Comparison of ENCODE assay signal across 14 cellular contexts in the genomic region with DNA sequence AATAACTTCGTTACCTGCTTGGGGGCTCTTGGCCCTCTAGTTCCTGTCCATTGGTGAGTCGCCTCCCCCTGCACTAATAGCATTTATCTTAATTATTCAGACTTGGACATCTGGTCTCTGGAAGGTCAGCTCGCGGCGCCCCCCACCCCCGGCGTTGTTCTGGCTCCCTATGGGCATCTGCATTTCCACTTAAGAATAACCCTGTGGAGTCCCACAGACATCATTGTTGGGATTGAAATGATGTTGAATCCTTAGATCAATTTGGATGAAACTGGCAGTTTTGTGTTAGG.
DNase-seq lines count a peak whose midpoint lies in the region; ATAC-seq, FAIRE-seq and TF ChIP-seq lines count a peak whose summit lies in the region.
"Had no signal": no experiment of that assay in that cellular context is flagged by ENCODE, and none has a peak within 500 bp of the region (broad histone marks: within the 10 kb centered on the region; RNA-seq: fewer than 3 reads in every experiment).

No MANE protein-coding gene starts in this region.

- no peaks in the 10 kb centered on the region for H3K36me3 Mint-ChIP-seq in progenitor cell of endocrine pancreas (ENCODE audit: insufficient read depth)
- H3K36me3 Mint-ChIP-seq in activated naive CD4-positive, alpha-beta T cell treated with anti-CD3 and anti-CD28 coated beads, Interleukin-2, amount 50 U/mL, for 72 hours: no peaks in the 10 kb centered on the region

- TF ChIP-seq RAD21 in H1 (IDR thresholded peaks at IDR 0.05 in 1 of 2, conservative IDR thresholded peaks at IDR 0.05 in 1 of 2; ENCODE audit: low read depth in 2 of 2, low read length in 2 of 2): no peak

- H3K36me3 ChIP-seq in A673 (ENCODE audit: insufficient read depth, low read length, poor library complexity, severe bottlenecking) (no peaks in the 10 kb centered on the region), H1 (ENCODE audit: control insufficient read depth in 2 of 4, insufficient read depth in 4 of 4, low read length in 3 of 4) (no peaks in the 10 kb centered on the region)
- H3K36me3 ChIP-seq: BLaER1 treated with 17β-estradiol and CSF1 and Interleukin-3, amounts not matched to agents 10 nM and 100 nM had no signal

- intact Hi-C loops in A673 (cut with micrococcal nuclease; ENCODE audit: unreplicated experiment): no loop called here

- H3K27ac ChIP-seq in A673 (ENCODE audit: low read depth, low read length, poor library complexity, severe bottlenecking): peak overlapping the region; percentile 40
- no peak overlapping the region for H3K27ac ChIP-seq in H1 (ENCODE audit: low read depth, low read length)
- H3K27ac ChIP-seq: BLaER1 treated with 17β-estradiol and CSF1 and Interleukin-3, amounts not matched to agents 10 nM and 100 nM; PC-9 had no signal

- H3K27me3 ChIP-seq in A673 (replicated peaks; ENCODE audit: insufficient read depth, low read depth, low read length, poor library complexity) (no peaks in the 10 kb centered on the region), H1 (replicated peaks in 1 of 4; ENCODE audit: control insufficient read depth in 3 of 4, extremely low read depth in 1 of 4, insufficient read depth in 3 of 4, low read length in 3 of 4) (no peaks in the 10 kb centered on the region; a peak in 2 of 7 replicates)
- H3K27me3 ChIP-seq: BLaER1 treated with 17β-estradiol and CSF1 and Interleukin-3, amounts not matched to agents 10 nM and 100 nM had no signal

- no peaks in the 10 kb centered on the region for H3K79me2 ChIP-seq in H1 (ENCODE audit: control insufficient read depth in 1 of 2, insufficient read depth in 2 of 2, low read length in 2 of 2)

- peak overlapping the region; percentile 68; the same call in 1 of the 2 replicates for H2BK12ac ChIP-seq in H1 (ENCODE audit: low read depth, low read length)

- no peak overlapping the region for H3K4me3 Mint-ChIP-seq in progenitor cell of endocrine pancreas (ENCODE audit: low read depth)

- no peak overlapping the region for H3K18ac ChIP-seq in H1 (ENCODE audit: extremely low read depth, low read length)

- no peak for TF ChIP-seq POLR2A in H1 (IDR thresholded peaks at IDR 0.05; ENCODE audit: control extremely low read depth in 1 of 2, low read depth in 2 of 2, low read length in 2 of 2)

- no peak overlapping the region for H3K4me2 ChIP-seq in H1 (ENCODE audit: insufficient read depth in 1 of 2, low read depth in 2 of 2, low read length in 2 of 2)
- H3K4me2 ChIP-seq: PC-9 had no signal

- no peaks in the 10 kb centered on the region for H3K79me1 ChIP-seq in H1 (ENCODE audit: low read depth, low read length)

- peak overlapping the region; percentile 29 for H3K27ac Mint-ChIP-seq in progenitor cell of endocrine pancreas
- peak overlapping the region in 1 of 2 donors; percentile 45 for H3K27ac Mint-ChIP-seq in activated naive CD4-positive, alpha-beta T cell treated with anti-CD3 and anti-CD28 coated beads, Interleukin-2, amount 50 U/mL, for 72 hours

- no peak overlapping the region for H3K4me3 ChIP-seq in A673 (ENCODE audit: low read depth, low read length, poor library complexity, severe bottlenecking)
- H3K4me3 ChIP-seq in H1 (ENCODE audit: extremely low read depth in 1 of 4, insufficient read depth in 2 of 4, low read depth in 3 of 4, low read length in 4 of 4): no peak overlapping the region
- H3K4me3 ChIP-seq: BLaER1 treated with 17β-estradiol and CSF1 and Interleukin-3, amounts not matched to agents 10 nM and 100 nM; PC-9 had no signal

- H3K23ac ChIP-seq in H1 (ENCODE audit: insufficient read length): no peak overlapping the region

- H2AFZ ChIP-seq in H1 (ENCODE audit: low read length): no peak overlapping the region
- H2AFZ ChIP-seq: PC-9 had no signal

- TF ChIP-seq EP300 in H1 (IDR thresholded peaks at IDR 0.05; ENCODE audit: borderline replicate concordance in 1 of 2, low read depth in 2 of 2, low read length in 2 of 2): no peak

- no peak overlapping the region for H3K14ac ChIP-seq in H1 (ENCODE audit: insufficient read length)

- H3K9me3 ChIP-seq in A673 (ENCODE audit: low read depth, low read length, poor library complexity, severe bottlenecking) (no peaks in the 10 kb centered on the region), H1 (ENCODE audit: insufficient read depth in 2 of 2, low read depth in 1 of 2, low read length in 1 of 2) (no peaks in the 10 kb centered on the region)

- H3K4me1 Mint-ChIP-seq in progenitor cell of endocrine pancreas (ENCODE audit: low read depth): no peaks in the 10 kb centered on the region

- no peak overlapping the region for H4K91ac ChIP-seq in H1 (replicated peaks; ENCODE audit: insufficient read length, low read length)

- H3K9ac ChIP-seq in H1 (replicated peaks in 1 of 4; ENCODE audit: extremely low read depth in 1 of 4, low read depth in 3 of 4, low read length in 3 of 4): no peak overlapping the region
- H3K9ac ChIP-seq: BLaER1 treated with 17β-estradiol and CSF1 and Interleukin-3, amounts not matched to agents 10 nM and 100 nM had no signal

- POLR2A ChIA-PET in A673 (lab: Charles Lee; ENCODE audit: low non-redundant PET): no interaction called here
- POLR2A ChIA-PET in H1 (lab: Charles Lee; ENCODE audit: partially characterized antibody): no interaction called here

- H3K23me2 ChIP-seq in H1 (ENCODE audit: low read depth, low read length): no peaks in the 10 kb centered on the region

- H3K56ac ChIP-seq in H1 (replicated peaks; ENCODE audit: insufficient read length, low read depth, low read length): no peak overlapping the region

- H4K5ac ChIP-seq in H1 (ENCODE audit: insufficient read length, low read depth, low read length): no peak overlapping the region

- DNase-seq in A673 (ENCODE audit: low spot score) (no peak), D341Med (ENCODE audit: low spot score) (peak; percentile 3), H1 (ENCODE audit: low read depth in 1 of 2, low spot score in 2 of 2) (no peak), progenitor cell of endocrine pancreas (ENCODE audit: low spot score, unreplicated experiment) (peak; percentile 2), NCI-H510A (lab: John Stamatoyannopoulos, UW) (no peak)
- no peak for DNase-seq in activated naive CD4-positive, alpha-beta T cell treated with anti-CD3 and anti-CD28 coated beads, Interleukin-2, amount 50 U/mL, for 72 hours (ENCODE audit: low spot score in 2 of 2)
- no peak for DNase-seq in activated naive CD4-positive, alpha-beta T cell treated with anti-CD3 and anti-CD28 coated beads, Interleukin-2, amount 50 U/mL, for 16 hours
- DNase-seq: COR-L47, NCI-H1436 treated with DMSO at 0.1 percent for 48 hours, NCI-H226, PC-9 had no signal

- WGBS in H1 (ENCODE audit: extremely low coverage in 1 of 2, insufficient coverage in 1 of 2, insufficient read length in 1 of 2, insufficient replicate concordance in 2 of 2, low coverage in 1 of 2, low lambda C conversion rate in 2 of 2, missing lambda C conversion rate in 1 of 2), 2 experiments: 88% methylated on average over 7 of the region's 7 CpGs; no CpG with 5 or more reads in 1 of the 2 experiments

- H2AK5ac ChIP-seq in H1 (ENCODE audit: low read depth, low read length): no peak overlapping the region

- H2BK120ac ChIP-seq in H1 (replicated peaks; ENCODE audit: low read depth, low read length): no peak overlapping the region

- no peak for ATAC-seq in activated naive CD4-positive, alpha-beta T cell treated with anti-CD3 and anti-CD28 coated beads, Interleukin-2, amount 50 U/mL, for 72 hours

- H2BK5ac ChIP-seq in H1 (ENCODE audit: low read depth, low read length): no peak overlapping the region

- H3K4me1 ChIP-seq in A673 (ENCODE audit: insufficient read depth, low read length, poor library complexity, severe bottlenecking) (peaks cover 23% of the 10 kb centered on the region), H1 (replicated peaks in 1 of 4; ENCODE audit: control insufficient read depth in 3 of 4, insufficient read depth in 4 of 4, low read length in 3 of 4) (peaks cover under 1 to 9% (median 4%) of the 10 kb centered on the region in 4 experiments; a peak in 4 of 7 replicates)

- H2BK20ac ChIP-seq in H1 (ENCODE audit: low read length): 0 out of 2 replicates have a peak overlapping the region, but pooled peaks have one; percentile 87

- H2BK15ac ChIP-seq in H1 (ENCODE audit: low read length): no peak overlapping the region

- H3K4ac ChIP-seq in H1 (replicated peaks; ENCODE audit: insufficient read length, low read depth, low read length): no peak overlapping the region

- no peak for TF ChIP-seq CTCF in A673 (conservative IDR thresholded peaks at IDR 0.05; ENCODE audit: low read depth, low read length)
- TF ChIP-seq CTCF in H1 (IDR thresholded peaks at IDR 0.05; ENCODE audit: control extremely low read depth in 1 of 3, insufficient read depth in 1 of 3, low read depth in 1 of 3, low read length in 3 of 3): no peak
- no peak for TF ChIP-seq CTCF in progenitor cell of endocrine pancreas (IDR thresholded peaks at IDR 0.05; ENCODE audit: unreplicated experiment)

- H4K20me1 ChIP-seq in H1 (replicated peaks in 1 of 2; ENCODE audit: control insufficient read depth in 1 of 2, insufficient read depth in 2 of 2, low read length in 2 of 2): no peaks in the 10 kb centered on the region
- H4K20me1 ChIP-seq: BLaER1 treated with 17β-estradiol and CSF1 and Interleukin-3, amounts not matched to agents 10 nM and 100 nM had no signal

- no peaks in the 10 kb centered on the region for H3K9me3 Mint-ChIP-seq in progenitor cell of endocrine pancreas (ENCODE audit: low read depth)
- H3K9me3 Mint-ChIP-seq in activated naive CD4-positive, alpha-beta T cell treated with anti-CD3 and anti-CD28 coated beads, Interleukin-2, amount 50 U/mL, for 72 hours: no peaks in the 10 kb centered on the region

- FAIRE-seq in H1 (lab: Jason Lieb, UNC): no peak
- FAIRE-seq: GM18507, HTR-8/SVneo had no signal

- H4K8ac ChIP-seq in H1 (ENCODE audit: extremely low read depth, insufficient read depth, low read length): no peak overlapping the region

- H3K27me3 Mint-ChIP-seq in progenitor cell of endocrine pancreas: peaks cover 41% of the 10 kb centered on the region

- CTCF ChIA-PET in A673 (lab: Charles Lee): no interaction called here
- CTCF ChIA-PET in H1 (lab: Charles Lee; ENCODE audit: partially characterized antibody): no interaction called here

- no TSS peak for BruUV-seq in A673 (replicated peaks; lab: Mats Ljungman, UMichigan)

TF ChIP-seq in H1, 55 proteins besides CTCF, POLR2A, EP300 and RAD21:
- TF ChIP-seq KDM4A (IDR thresholded peaks at IDR 0.05; ENCODE audit: low read depth, low read length, severe bottlenecking) (no peak), EGR1 (IDR thresholded peaks at IDR 0.05; ENCODE audit: borderline replicate concordance, low read depth, low read length) (no peak)

Comparison
In these comparisons a context has a peak if more than half of its experiments do, and no peak if none do; other contexts are left out.
1. DNase-seq: peak in D341Med (single experiment) and progenitor cell of endocrine pancreas (single experiment); none in A673 (single experiment), H1 (0 of 2), activated naive CD4-positive, alpha-beta T cell treated with anti-CD3 and anti-CD28 coated beads, Interleukin-2, amount 50 U/mL, for 72 hours (0 of 2), NCI-H510A (single experiment) and activated naive CD4-positive, alpha-beta T cell treated with anti-CD3 and anti-CD28 coated beads, Interleukin-2, amount 50 U/mL, for 16 hours (single experiment).